Comparison of ENCODE assay signal across 1 cellular context in the genomic region with DNA sequence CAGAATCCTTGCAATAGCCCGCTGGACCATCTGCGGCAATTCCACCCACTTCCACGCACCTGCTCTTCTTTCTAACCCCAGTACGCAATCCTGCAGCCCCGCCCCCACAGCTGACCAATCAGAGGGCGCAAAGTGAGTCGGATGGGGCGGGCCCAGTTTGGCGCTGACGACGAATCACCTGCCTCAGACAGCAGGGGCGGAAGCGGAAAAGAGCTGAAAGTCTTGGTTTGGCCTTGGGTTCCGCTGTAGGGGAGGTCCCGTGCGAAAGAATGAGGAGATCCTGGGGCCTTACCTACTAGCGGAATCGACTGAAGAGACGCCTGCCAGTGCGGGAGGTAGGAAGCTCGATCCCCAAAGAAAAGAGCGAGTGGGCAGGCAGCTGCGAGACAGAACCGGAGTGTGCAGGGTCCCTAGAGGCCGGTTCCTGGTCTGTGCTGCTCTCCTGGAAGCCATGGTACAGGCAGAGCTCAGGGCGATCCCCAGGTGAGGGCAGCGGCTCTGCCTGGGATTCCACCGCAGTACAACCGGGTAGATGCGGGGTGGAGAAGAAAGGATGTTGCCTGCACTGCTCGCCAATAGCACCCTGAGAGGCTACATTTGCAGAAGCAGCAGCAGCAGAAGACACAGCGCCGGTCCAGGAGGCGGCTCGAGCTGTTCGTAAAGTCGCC.
TF ChIP-seq lines count a peak whose summit lies in the region.

TMEM184C (plus strand) TSS at position 225 of the 668 bp plus-strand sequence. CDS start 560 bp downstream, outside the sequence.

TF ChIP-seq in HepG2, 621 proteins besides CTCF, POLR2A, EP300 and RAD21 (continued from another document and continues in another):
- TF ChIP-seq ZBTB26 (CRISPR knock-in tag; IDR thresholded peaks at IDR 0.05; ENCODE audit: borderline replicate concordance), result no peak
- TF ChIP-seq ADNP (CRISPR knock-in tag; IDR thresholded peaks at IDR 0.05), result no peak
- no peak for TF ChIP-seq ZFP62 (CRISPR knock-in tag; IDR thresholded peaks at IDR 0.05)
- no peak for TF ChIP-seq TRIM24 (CRISPR knock-in tag; IDR thresholded peaks at IDR 0.05)
- TF ChIP-seq ZNF333 (CRISPR knock-in tag; IDR thresholded peaks at IDR 0.05; ENCODE audit: borderline replicate concordance), result peak; percentile 62; the same call in 1 of the 2 replicates
- no peak for TF ChIP-seq ZNF674 (CRISPR knock-in tag; IDR thresholded peaks at IDR 0.05; ENCODE audit: low read depth)
- no peak for TF ChIP-seq ZNF652 (CRISPR knock-in tag; IDR thresholded peaks at IDR 0.05; ENCODE audit: borderline replicate concordance, low read depth)
- TF ChIP-seq FOXP1 (IDR thresholded peaks at IDR 0.05), result no peak
- no peak for TF ChIP-seq FOXP1 (CRISPR knock-in tag; IDR thresholded peaks at IDR 0.05)
- no peak; the same call in 1 of the 2 replicates for TF ChIP-seq ZBTB38 (CRISPR knock-in tag; IDR thresholded peaks at IDR 0.05)
- TF ChIP-seq, protein P1, sequence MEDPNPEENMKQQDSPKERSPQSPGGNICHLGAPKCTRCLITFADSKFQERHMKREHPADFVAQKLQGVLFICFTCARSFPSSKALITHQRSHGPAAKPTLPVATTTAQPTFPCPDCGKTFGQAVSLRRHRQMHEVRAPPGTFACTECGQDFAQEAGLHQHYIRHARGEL (CRISPR knock-in tag; IDR thresholded peaks at IDR 0.05), result no peak
- no peak for TF ChIP-seq ATRX (CRISPR knock-in tag; IDR thresholded peaks at IDR 0.05; ENCODE audit: borderline replicate concordance)
- no peak; the same call in 1 of the 2 replicates for TF ChIP-seq MTA1 (CRISPR knock-in tag; IDR thresholded peaks at IDR 0.05; ENCODE audit: borderline replicate concordance)
- no peak for TF ChIP-seq ZNF18 (CRISPR knock-in tag; IDR thresholded peaks at IDR 0.05; ENCODE audit: insufficient replicate concordance)
- peak; percentile 60; the same call in 1 of the 2 replicates for TF ChIP-seq GMEB1 (CRISPR knock-in tag; IDR thresholded peaks at IDR 0.05; ENCODE audit: borderline replicate concordance)
- TF ChIP-seq, protein P2, sequence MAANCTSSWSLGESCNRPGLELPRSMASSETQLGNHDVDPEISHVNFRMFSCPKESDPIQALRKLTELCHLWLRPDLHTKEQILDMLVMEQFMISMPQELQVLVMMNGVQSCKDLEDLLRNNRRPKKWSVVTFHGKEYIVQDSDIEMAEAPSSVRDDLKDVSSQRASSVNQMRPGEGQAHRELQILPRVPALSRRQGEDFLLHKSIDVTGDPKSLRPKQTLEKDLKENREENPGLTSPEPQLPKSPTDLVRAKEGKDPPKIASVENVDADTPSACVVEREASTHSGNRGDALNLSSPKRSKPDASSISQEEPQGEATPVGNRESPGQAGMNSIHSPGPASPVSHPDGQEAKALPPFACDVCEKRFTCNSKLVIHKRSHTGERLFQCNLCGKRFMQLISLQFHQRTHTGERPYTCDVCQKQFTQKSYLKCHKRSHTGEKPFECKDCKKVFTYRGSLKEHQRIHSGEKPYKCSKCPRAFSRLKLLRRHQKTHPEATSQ (CRISPR knock-in tag; IDR thresholded peaks at IDR 0.05; ENCODE audit: borderline replicate concordance), result peak; percentile 78; the same call in 1 of the 2 replicates
- TF ChIP-seq GFI1 (CRISPR knock-in tag; IDR thresholded peaks at IDR 0.05; ENCODE audit: borderline replicate concordance), result no peak
- TF ChIP-seq NFYB (CRISPR knock-in tag; IDR thresholded peaks at IDR 0.05), result peak; percentile 93
- TF ChIP-seq ZNF766 (CRISPR knock-in tag; IDR thresholded peaks at IDR 0.05; ENCODE audit: borderline replicate concordance), result no peak
- TF ChIP-seq ZNF274 (CRISPR knock-in tag; IDR thresholded peaks at IDR 0.05), result peak; percentile 81
- TF ChIP-seq KDM6A (CRISPR knock-in tag; IDR thresholded peaks at IDR 0.05; ENCODE audit: low read depth), result no peak
- TF ChIP-seq MAFF (IDR thresholded peaks at IDR 0.05; ENCODE audit: low read depth, low read length), result no peak
- TF ChIP-seq ZNF138 (CRISPR knock-in tag; IDR thresholded peaks at IDR 0.05; ENCODE audit: low read depth), result no peak; the same call in 1 of the 2 replicates
- TF ChIP-seq SMAD1 (CRISPR knock-in tag; IDR thresholded peaks at IDR 0.05; ENCODE audit: borderline replicate concordance, low read depth), result no peak
- peak; percentile 73 for TF ChIP-seq ZBTB40 (IDR thresholded peaks at IDR 0.05)
- no peak; the same call in 1 of the 2 replicates for TF ChIP-seq ZBTB40 (CRISPR knock-in tag; IDR thresholded peaks at IDR 0.05)
- TF ChIP-seq TGIF2 (CRISPR knock-in tag; IDR thresholded peaks at IDR 0.05), result peak; percentile 28; the same call in 1 of the 2 replicates
- no peak for TF ChIP-seq EED (CRISPR knock-in tag; IDR thresholded peaks at IDR 0.05)
- no peak for TF ChIP-seq STAG1 (CRISPR knock-in tag; IDR thresholded peaks at IDR 0.05)
- TF ChIP-seq ETS1 (CRISPR knock-in tag; IDR thresholded peaks at IDR 0.05), result no peak
- TF ChIP-seq TAF1 (CRISPR knock-in tag; IDR thresholded peaks at IDR 0.05), result peak; percentile 60; the same call in 1 of the 2 replicates
- no peak for TF ChIP-seq ZNF331 (CRISPR knock-in tag; IDR thresholded peaks at IDR 0.05)
- no peak for TF ChIP-seq ZNF326 (CRISPR knock-in tag; IDR thresholded peaks at IDR 0.05; ENCODE audit: borderline replicate concordance)
- TF ChIP-seq MBD4 (IDR thresholded peaks at IDR 0.05; ENCODE audit: borderline replicate concordance, low read length), result no peak
- TF ChIP-seq ZNF224 (CRISPR knock-in tag; IDR thresholded peaks at IDR 0.05), result no peak
- no peak for TF ChIP-seq GPBP1L1 (CRISPR knock-in tag; IDR thresholded peaks at IDR 0.05)
- TF ChIP-seq SNAI1 (CRISPR knock-in tag; IDR thresholded peaks at IDR 0.05; ENCODE audit: borderline replicate concordance), result 0 out of 2 replicates have a peak, but pooled peaks have one; percentile 60
- TF ChIP-seq KDM5B (CRISPR knock-in tag; IDR thresholded peaks at IDR 0.05; ENCODE audit: borderline replicate concordance), result peak; percentile 86; the same call in 1 of the 2 replicates
- TF ChIP-seq XBP1 (CRISPR knock-in tag; IDR thresholded peaks at IDR 0.05), result peak; percentile 69; the same call in 1 of the 2 replicates
- TF ChIP-seq YY1 (IDR thresholded peaks at IDR 0.05; ENCODE audit: insufficient read depth, insufficient replicate concordance, low read depth, low read length), result peak; percentile 41
- no peak for TF ChIP-seq ZNF546 (CRISPR knock-in tag; conservative IDR thresholded peaks at IDR 0.05)
- no peak for TF ChIP-seq NR1H2 (CRISPR knock-in tag; IDR thresholded peaks at IDR 0.05; ENCODE audit: borderline replicate concordance, low read depth)
- peak; percentile 89; the same call in 1 of the 2 replicates for TF ChIP-seq MTF2 (CRISPR knock-in tag; IDR thresholded peaks at IDR 0.05; ENCODE audit: borderline replicate concordance)
- TF ChIP-seq RFX3 (CRISPR knock-in tag; IDR thresholded peaks at IDR 0.05), result no peak
- TF ChIP-seq SOX6 (IDR thresholded peaks at IDR 0.05), result no peak
- peak; percentile 46; the same call in 1 of the 2 replicates for TF ChIP-seq SOX6 (CRISPR knock-in tag; IDR thresholded peaks at IDR 0.05)
